ENCODE assay signal across 1 cellular context in the genomic region with DNA sequence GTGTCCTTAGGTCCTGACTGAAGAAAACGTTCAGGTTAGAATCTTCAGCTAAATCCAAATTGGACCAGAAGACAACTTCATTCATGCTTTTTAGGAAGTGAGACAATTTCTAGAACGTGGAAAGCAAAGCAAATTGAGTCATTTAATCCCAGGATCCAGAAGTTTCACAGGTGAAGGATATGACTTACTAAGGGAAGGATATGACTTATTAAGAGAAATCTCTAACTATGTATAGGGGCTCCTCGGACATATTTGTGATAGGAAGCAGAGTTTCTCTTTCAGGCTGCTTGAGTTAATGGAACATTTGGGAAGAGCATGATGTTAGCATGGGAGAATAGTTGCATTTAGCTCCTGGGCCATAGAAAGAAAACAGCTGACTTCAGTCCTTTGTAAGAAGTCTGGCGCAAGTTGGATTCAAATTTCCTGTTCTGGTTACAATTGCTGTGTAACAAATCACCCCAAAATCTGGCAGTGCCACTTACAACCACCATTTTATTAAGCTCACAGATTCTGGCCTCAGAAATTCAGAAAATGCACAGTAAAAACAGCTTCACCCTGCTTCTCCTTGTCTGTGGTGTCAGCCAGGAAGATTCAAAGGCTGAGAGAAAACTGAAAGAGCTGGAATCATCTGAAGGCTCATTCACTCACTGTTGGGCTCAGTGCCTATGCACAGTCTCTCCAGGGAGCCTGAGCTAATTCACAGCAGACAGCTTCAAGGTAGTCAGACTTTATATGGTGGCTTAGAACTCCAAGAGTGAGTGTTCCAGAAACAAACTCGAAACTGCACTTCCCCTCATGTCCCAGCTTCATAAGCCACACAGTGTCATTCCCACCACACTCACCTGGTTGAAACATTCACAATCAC.
TF ChIP-seq lines count a peak whose summit lies in the region.

No MANE protein-coding gene starts in this region.

TF ChIP-seq in H1, 55 proteins besides CTCF, POLR2A, EP300 and RAD21:
- TF ChIP-seq RBBP5 (IDR thresholded peaks at IDR 0.05; ENCODE audit: borderline replicate concordance, low read depth, low read length), result no peak
- no peak for TF ChIP-seq TCF12 (IDR thresholded peaks at IDR 0.05; ENCODE audit: low read depth, low read length)
TF ChIP-seq in H1: peak in this region for 0.
